In genomic region chr20:48841196-48841860, GRCh38 we compare ENCODE assay signal across 2 cellular contexts.
A peak's percentile ranks its signal among the peaks of the same experiment; 100 is the strongest.
TF ChIP-seq lines count a peak whose summit lies in the region.

No MANE protein-coding gene starts in this region.

TF ChIP-seq in IMR-90, 13 proteins besides CTCF, POLR2A, EP300 and RAD21:
- TF ChIP-seq FOS (IDR thresholded peaks at IDR 0.05; ENCODE audit: low read depth, low read length) (no peak), MAFK (IDR thresholded peaks at IDR 0.05; ENCODE audit: low read depth, low read length) (no peak), SMC3 (IDR thresholded peaks at IDR 0.05; ENCODE audit: low read depth, low read length) (no peak), CEBPB (IDR thresholded peaks at IDR 0.05; ENCODE audit: low read depth, low read length) (no peak), ELK1 (IDR thresholded peaks at IDR 0.05; ENCODE audit: borderline replicate concordance, low read depth, low read length) (no peak), RCOR1 (IDR thresholded peaks at IDR 0.05; ENCODE audit: insufficient replicate concordance, low read length) (no peak), CHD1 (IDR thresholded peaks at IDR 0.05; ENCODE audit: low read depth, low read length) (no peak), USF2 (IDR thresholded peaks at IDR 0.05; ENCODE audit: low read depth, low read length) (no peak), MAZ (IDR thresholded peaks at IDR 0.05; ENCODE audit: borderline replicate concordance, low read depth, low read length) (no peak), MXI1 (IDR thresholded peaks at IDR 0.05; ENCODE audit: borderline replicate concordance, low read depth, low read length) (no peak), BHLHE40 (IDR thresholded peaks at IDR 0.05; ENCODE audit: low read depth, low read length) (no peak), NFE2L2 (IDR thresholded peaks at IDR 0.05; ENCODE audit: low read depth, low read length) (no peak), RFX5 (IDR thresholded peaks at IDR 0.05; ENCODE audit: low read depth, low read length) (no peak)

TF ChIP-seq in GM12878, 131 proteins besides CTCF, POLR2A, EP300 and RAD21:
- TF ChIP-seq ZNF24 (IDR thresholded peaks at IDR 0.05) (peak; percentile 76; the same call in 1 of the 2 replicates), ZBTB40 (IDR thresholded peaks at IDR 0.05; ENCODE audit: borderline replicate concordance) (peak; percentile 91), RAD51 (IDR thresholded peaks at IDR 0.05) (no peak), NR2C2 (IDR thresholded peaks at IDR 0.05; ENCODE audit: borderline replicate concordance, control insufficient read depth, insufficient read length, low read depth) (no peak)
